ENCODE assay signal across 8 cellular contexts in the genomic region with DNA sequence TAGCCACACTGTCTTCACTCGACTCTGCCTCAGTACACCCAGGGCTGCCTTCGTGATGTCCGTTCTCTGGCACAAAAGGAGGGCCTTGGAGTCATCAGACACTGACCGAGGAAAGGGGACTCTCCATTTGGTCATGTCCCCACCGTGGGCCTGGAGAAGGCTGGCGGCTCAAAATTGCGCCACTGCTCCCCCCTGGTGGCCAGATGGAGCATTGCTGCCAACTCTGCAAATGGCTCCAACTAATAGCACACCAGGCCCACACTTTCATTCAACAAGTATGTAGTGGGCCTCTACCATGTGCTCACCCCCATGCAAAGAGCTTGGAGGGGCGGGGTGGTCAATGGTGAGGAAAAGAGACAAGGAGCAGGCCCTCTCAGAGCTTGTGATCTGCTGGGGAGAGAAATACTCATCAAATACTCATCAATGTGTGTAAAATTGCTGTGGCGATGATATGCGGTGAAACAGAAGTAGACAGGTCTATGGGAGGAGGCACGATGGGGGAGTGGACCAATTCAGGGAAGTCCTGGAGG. TPM values are rescaled to one million over a fixed set of nuclear protein-coding genes. Genes with fewer than 3 reads are reported as not detected.
DNase-seq lines count a peak whose midpoint lies in the region; ATAC-seq and TF ChIP-seq lines count a peak whose summit lies in the region.

No MANE protein-coding gene starts in this region.

- no peak for TF ChIP-seq EP300 in Ishikawa (IDR thresholded peaks at IDR 0.05; ENCODE audit: borderline replicate concordance)

- intact Hi-C loops in adrenal gland (cut with DNase I), result loop anchor here (2.0 to 5.0 kb wide), 4 partner anchors 72 to 123 kb away; a partner anchor contains a TSS
- intact Hi-C loops in left cardiac atrium (cut with DNase I), result loop anchor here (1.0 to 10.0 kb wide), 4 partner anchors 73 to 210 kb away; a partner anchor contains a TSS
- intact Hi-C loops in sciatic nerve (cut with DNase I), result loop anchor here (1.0 to 5.0 kb wide), 3 partner anchors 72 to 1613 kb away; no protein-coding TSS in a partner anchor

- no peak overlapping the region for H3K4me3 ChIP-seq in adrenal gland

- H3K27ac Mint-ChIP-seq in T-helper 1 cell treated with Interleukin-12 subunit alpha and Interleukin-12 subunit beta and Interleukin-4 antibody, amounts not matched to agents 30 μg/mL and 1 μg/mL, for 36 hours, result peak overlapping the region; percentile 26

- H3K4me3 Mint-ChIP-seq in T-helper 1 cell treated with Interleukin-12 subunit alpha and Interleukin-12 subunit beta and Interleukin-4 antibody, amounts not matched to agents 30 μg/mL and 1 μg/mL, for 36 hours, result no peak overlapping the region

- peak overlapping the region in 3 of 5 donors; percentile 40 to 64 (median 45) for H3K27ac ChIP-seq in adrenal gland

- peak; percentile 28 to 39 for ATAC-seq in left cardiac atrium
- ATAC-seq in sciatic nerve, result peak; percentile 78
- no peak for ATAC-seq in HG02678 (IDR thresholded peaks at IDR 0.05; ENCODE audit: unreplicated experiment)
- no peak for ATAC-seq in GM21423 (IDR thresholded peaks at IDR 0.05; ENCODE audit: unreplicated experiment)

- peaks cover 23% of the 10 kb centered on the region for H3K36me3 Mint-ChIP-seq in T-helper 1 cell treated with Interleukin-12 subunit alpha and Interleukin-12 subunit beta and Interleukin-4 antibody, amounts not matched to agents 30 μg/mL and 1 μg/mL, for 36 hours (ENCODE audit: low read depth)

- peaks cover 0 to 9% of the 10 kb centered on the region in 2 donors for H3K36me3 ChIP-seq in adrenal gland (replicated peaks in 1 of 2)

- H3K9me3 ChIP-seq in adrenal gland (replicated peaks in 1 of 3), result no peaks in the 10 kb centered on the region

- no peaks in the 10 kb centered on the region for H3K9me3 Mint-ChIP-seq in T-helper 1 cell treated with Interleukin-12 subunit alpha and Interleukin-12 subunit beta and Interleukin-4 antibody, amounts not matched to agents 30 μg/mL and 1 μg/mL, for 36 hours

- H3K4me1 ChIP-seq in adrenal gland (replicated peaks in 1 of 2), result peaks cover 37 to 76% of the 10 kb centered on the region in 2 donors

- TF ChIP-seq CTCF in adrenal gland (IDR thresholded peaks at IDR 0.05), result peak; percentile 92 to 98 (median 96)

- TF ChIP-seq POLR2A in adrenal gland (IDR thresholded peaks at IDR 0.05), result no peak

- peak; percentile 97 for TF ChIP-seq RAD21 in Ishikawa (IDR thresholded peaks at IDR 0.05; ENCODE audit: low read depth)

- H3K4me1 Mint-ChIP-seq in T-helper 1 cell treated with Interleukin-12 subunit alpha and Interleukin-12 subunit beta and Interleukin-4 antibody, amounts not matched to agents 30 μg/mL and 1 μg/mL, for 36 hours (ENCODE audit: low read depth), result peaks cover 20% of the 10 kb centered on the region

- 18 to 27% (median 19%) methylated on average over 8 to 11 of the region's 11 CpGs for WGBS in adrenal gland, 4 donors

- DNase-seq in EL (peak; percentile 69), adrenal gland (peak; percentile 77 to 93 (median 81)), left cardiac atrium (peak; percentile 77), sciatic nerve (ENCODE audit: low spot score) (peak; percentile 90)

- peaks cover 17% of the 10 kb centered on the region for H3K27me3 Mint-ChIP-seq in T-helper 1 cell treated with Interleukin-12 subunit alpha and Interleukin-12 subunit beta and Interleukin-4 antibody, amounts not matched to agents 30 μg/mL and 1 μg/mL, for 36 hours (ENCODE audit: low read depth)

- H3K27me3 ChIP-seq in adrenal gland, result no peaks in the 10 kb centered on the region

TF ChIP-seq in Ishikawa, 13 proteins besides CTCF, POLR2A, EP300 and RAD21:
- TF ChIP-seq CEBPB (IDR thresholded peaks at IDR 0.05), result no peak
- TF ChIP-seq ZBTB7A (IDR thresholded peaks at IDR 0.05; ENCODE audit: low read depth), result 0 out of 2 replicates have a peak, but pooled peaks have one; percentile 43
- TF ChIP-seq CREB1 (IDR thresholded peaks at IDR 0.05; ENCODE audit: low read depth), result no peak

RNA-seq across cellular contexts. Expression of a gene that starts 5.2 kb away (rescaled TPM):
- total RNA-seq in adrenal gland, result 10 to 100 TPM in 1 of 8 donors, 1 to 10 TPM in 6, under 1 TPM in 1; 0.42 to 16.4 (median 2.9) TPM
- 1 to 10 TPM in 2 of 3 donors, under 1 TPM in 1; 0.70 to 6.1 (median 3.2) TPM for polyA plus RNA-seq in adrenal gland
- total RNA-seq in left cardiac atrium, result 10 to 100 TPM; 25.2 to 38.8 TPM
- total RNA-seq in sciatic nerve, result 0.98 TPM

RNA-seq across cellular contexts. Expression of a gene that starts 7.9 kb away (rescaled TPM):
- total RNA-seq in adrenal gland (100 to 1,000 TPM; 314 to 693 (median 494) TPM), left cardiac atrium (1 to 10 TPM; 6.6 to 8.1 TPM), sciatic nerve (6.3 TPM)
- polyA plus RNA-seq in adrenal gland, result 100 to 1,000 TPM; 159 to 405 (median 254) TPM

RNA-seq across cellular contexts. Expression of a gene that starts 28.5 kb away (rescaled TPM):
- 10 to 100 TPM in 4 of 8 donors, 1 to 10 TPM in 4; 1.7 to 12.4 (median 8.7) TPM for total RNA-seq in adrenal gland
- 1 to 10 TPM in 2 of 3 donors, under 1 TPM in 1; 0.92 to 5.1 (median 2.9) TPM for polyA plus RNA-seq in adrenal gland
- not detected for total RNA-seq in left cardiac atrium
- total RNA-seq in sciatic nerve, result not detected

RNA-seq across cellular contexts. Expression of a gene that starts 58.1 kb away (rescaled TPM):
- total RNA-seq in adrenal gland (1 to 10 TPM in 6 of 8 donors, under 1 TPM in 2; 0.42 to 2.3 (median 1.3) TPM), left cardiac atrium (under 1 TPM; 0.21 to 0.47 TPM), sciatic nerve (not detected)
- under 1 TPM; 0.40 to 0.72 (median 0.40) TPM for polyA plus RNA-seq in adrenal gland

RNA-seq across cellular contexts. Expression of a gene that starts 59.1 kb away (rescaled TPM):
- total RNA-seq in adrenal gland (not detected), left cardiac atrium (not detected), sciatic nerve (not detected)
- polyA plus RNA-seq in adrenal gland, result under 1 TPM in 1 of 3 donors, not detected in 2; 0.03 TPM

Comparison
In these comparisons a context has a peak if more than half of its experiments do, and no peak if none do; other contexts are left out.
1. ATAC-seq: peak in left cardiac atrium (2 of 2) and sciatic nerve (single experiment); none in HG02678 (single experiment) and GM21423 (single experiment).
2. RNA of a gene that starts 7.9 kb away (total RNA-seq): 314 to 693 TPM in adrenal gland; 6.6 to 8.1 TPM in left cardiac atrium and 6.3 TPM in sciatic nerve (single experiment); every median in the first group is over 10 times any median in the second.
3. Peak in every context shown above with its lines, with median percentiles within 50 percentile points of each other: DNase-seq.